Comparison of ENCODE assay signal across 18 cellular contexts in the genomic region with DNA sequence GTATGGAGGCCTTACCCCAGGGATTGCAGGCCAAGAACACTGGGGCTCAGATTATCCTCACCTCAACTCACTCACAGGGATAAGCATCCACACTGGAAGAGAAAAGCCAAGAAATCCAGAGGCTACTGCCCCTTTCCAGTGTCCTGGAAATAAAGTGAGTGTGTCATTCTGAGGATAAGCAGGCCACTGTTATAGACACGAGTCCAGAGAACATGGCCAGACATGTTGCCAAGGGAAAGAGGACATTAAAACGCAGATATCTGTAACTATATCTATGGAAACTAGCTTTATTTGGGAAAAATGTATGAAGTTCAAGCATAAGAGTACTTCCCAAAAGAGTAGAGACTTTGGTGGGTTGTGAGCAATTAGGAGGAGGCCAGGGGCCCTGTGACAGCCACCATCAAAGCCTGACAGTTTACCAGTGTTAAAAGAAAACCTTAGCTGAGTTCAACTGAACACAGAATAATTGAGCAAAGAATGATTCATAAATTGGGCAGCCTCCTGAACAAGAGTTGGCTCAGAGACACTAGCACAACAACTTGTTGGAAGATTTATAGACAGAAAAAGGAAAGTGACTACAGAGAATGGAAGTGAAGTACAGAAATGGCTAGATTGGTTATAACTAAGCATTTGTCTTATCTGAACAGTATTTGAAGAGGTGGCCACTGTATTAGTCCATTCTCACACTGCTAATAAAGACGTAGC.
DNase-seq lines count a peak whose midpoint lies in the region; ATAC-seq and TF ChIP-seq lines count a peak whose summit lies in the region.
"Had no signal": no experiment of that assay in that cellular context is flagged by ENCODE, and none has a peak within 500 bp of the region (broad histone marks: within the 10 kb centered on the region; RNA-seq: fewer than 3 reads in every experiment).

No MANE protein-coding gene starts in this region.

- CTCF ChIA-PET in PC-3 (lab: Charles Lee): no interaction called here

- H3K4me3 ChIP-seq in AG10803 (ENCODE audit: low read length) (no peak overlapping the region), PC-3 (ENCODE audit: low read length) (no peak overlapping the region), rectal smooth muscle tissue (ENCODE audit: low read length) (no peak overlapping the region)
- H3K4me3 ChIP-seq: SJCRH30 had no signal

- DNase-seq in AG10803 (ENCODE audit: low read depth): peak; percentile 0
- peak; percentile 16 for DNase-seq in PC-3
- peak; percentile 0 for DNase-seq in epithelial cell of prostate (ENCODE audit: low read depth, low spot score)
- DNase-seq in posterior cingulate gyrus: no peak
- no peak for DNase-seq in NOMO-1 (lab: John Stamatoyannopoulos, UW; ENCODE audit: unreplicated experiment in 2 of 2)
- DNase-seq in NCI-H1694 (lab: John Stamatoyannopoulos, UW): no peak
- DNase-seq: C1 segment of cervical spinal cord, DND-41, GF-D8, NCI-H1105, NCI-H187, NCI-H446, NCI-H69, SJCRH30 had no signal

- no peaks in the 10 kb centered on the region for H3K4me1 ChIP-seq in PC-3 (ENCODE audit: insufficient read depth, low read length)
- H3K4me1 ChIP-seq in rectal smooth muscle tissue (ENCODE audit: control insufficient read depth, insufficient read depth, low read length): no peaks in the 10 kb centered on the region
- H3K4me1 ChIP-seq: SJCRH30 had no signal

- intact Hi-C loops in PC-3 (cut with micrococcal nuclease): no loop called here
- intact Hi-C loops in posterior cingulate gyrus (cut with DNase I): no loop called here

- POLR2A ChIA-PET in PC-3 (lab: Charles Lee; ENCODE audit: unreplicated experiment): no interaction called here

- no peaks in the 10 kb centered on the region for H3K9me2 ChIP-seq in PC-3 (replicated peaks; ENCODE audit: low read length)

- H3K9ac ChIP-seq in PC-3 (ENCODE audit: low read length) (no peak overlapping the region), rectal smooth muscle tissue (ENCODE audit: low read length) (no peak overlapping the region)
- H3K9ac ChIP-seq: KMS-11 had no signal

- ATAC-seq in PC-3 (peak; percentile 48), GM18498 (IDR thresholded peaks at IDR 0.05; ENCODE audit: unreplicated experiment) (no peak)

- no peaks in the 10 kb centered on the region for H3K27me3 ChIP-seq in PC-3 (ENCODE audit: low read length)
- H3K27me3 ChIP-seq in rectal smooth muscle tissue (ENCODE audit: control insufficient read depth, insufficient read depth, low read length): no peaks in the 10 kb centered on the region
- H3K27me3 ChIP-seq: SJCRH30 had no signal

- no peaks in the 10 kb centered on the region for H3F3A ChIP-seq in PC-3 (ENCODE audit: low read length, unreplicated experiment)

- H2AFZ ChIP-seq in PC-3 (ENCODE audit: low read length): no peak overlapping the region

- H3K36me3 ChIP-seq in PC-3 (ENCODE audit: low read depth, low read length) (no peaks in the 10 kb centered on the region), rectal smooth muscle tissue (ENCODE audit: control insufficient read depth, insufficient read depth, low read length) (no peaks in the 10 kb centered on the region)
- H3K36me3 ChIP-seq: SJCRH30 had no signal

- BruUV-seq in PC-3 (replicated peaks; lab: Mats Ljungman, UMichigan): no TSS peak

- no peaks in the 10 kb centered on the region for H3K9me3 ChIP-seq in PC-3 (ENCODE audit: low read length)
- H3K9me3 ChIP-seq: SJCRH30 had no signal

- no peak overlapping the region for H3K27ac ChIP-seq in PC-3 (ENCODE audit: low read length)
- H3K27ac ChIP-seq in epithelial cell of prostate: peak overlapping the region; percentile 17
- peak overlapping the region; percentile 57 for H3K27ac ChIP-seq in rectal smooth muscle tissue (ENCODE audit: low read depth, low read length)
- H3K27ac ChIP-seq: KMS-11, RWPE1, SJCRH30 had no signal

- H3K79me2 ChIP-seq in PC-3 (ENCODE audit: low read length): no peaks in the 10 kb centered on the region

- no peak overlapping the region for H3K4me2 ChIP-seq in PC-3 (ENCODE audit: low read length)
- H3K4me2 ChIP-seq: KMS-11 had no signal

- H4K20me1 ChIP-seq in PC-3 (ENCODE audit: low read length): no peaks in the 10 kb centered on the region

- TF ChIP-seq CTCF in AG10803 (conservative IDR thresholded peaks at IDR 0.05; ENCODE audit: low read length): no peak
- no peak for TF ChIP-seq CTCF in PC-3 (conservative IDR thresholded peaks at IDR 0.05; ENCODE audit: low read depth, low read length)

Comparison
In these comparisons a context has a peak if more than half of its experiments do, and no peak if none do; other contexts are left out.
1. DNase-seq: peak in AG10803 (single experiment), PC-3 (single experiment) and epithelial cell of prostate (single experiment); none in posterior cingulate gyrus (0 of 10), NOMO-1 (0 of 2) and NCI-H1694 (single experiment).